Comparison of ENCODE assay signal across 8 cellular contexts in genomic region chr19:39403331-39404312, GRCh38. TPM values are rescaled to one million over a fixed set of nuclear protein-coding genes. Genes with fewer than 3 reads are reported as not detected.
DNase-seq lines count a peak whose midpoint lies in the region; ATAC-seq and TF ChIP-seq lines count a peak whose summit lies in the region.

No MANE protein-coding gene starts in this region.

- peaks cover 17% of the 10 kb centered on the region for H3K36me3 ChIP-seq in NT2/D1 (ENCODE audit: insufficient read depth, insufficient read length, low read length)
- H3K36me3 ChIP-seq in endodermal cell (ENCODE audit: control insufficient read depth, insufficient read depth, low read length) = peaks cover 7% of the 10 kb centered on the region

- H3K27ac Mint-ChIP-seq in endodermal cell = peak overlapping the region; percentile 100

- ATAC-seq in HG02981 (IDR thresholded peaks at IDR 0.05; ENCODE audit: unreplicated experiment) = peak; percentile 25

- WGBS in endodermal cell (ENCODE audit: insufficient coverage in 1 of 2, insufficient read length in 1 of 2), 2 experiments = 10% methylated on average over 20 to 43 of the region's 43 CpGs

- TF ChIP-seq CTCF in endodermal cell (conservative IDR thresholded peaks at IDR 0.05) = no peak

- H3K4me3 Mint-ChIP-seq in endodermal cell = peak overlapping the region; percentile 73

- H3K9me3 Mint-ChIP-seq in endodermal cell = no peaks in the 10 kb centered on the region

- no peaks in the 10 kb centered on the region for H3K27me3 Mint-ChIP-seq in endodermal cell (ENCODE audit: insufficient read depth)

- peaks cover 15% of the 10 kb centered on the region for H3K4me1 ChIP-seq in NT2/D1 (ENCODE audit: insufficient read depth, insufficient read length)
- peaks cover 24% of the 10 kb centered on the region for H3K4me1 ChIP-seq in endodermal cell (ENCODE audit: control insufficient read depth, insufficient read depth, low read length)
- peaks cover 78% of the 10 kb centered on the region for H3K4me1 ChIP-seq in mononuclear cell (ENCODE audit: insufficient read depth, low read length)

- peak overlapping the region; percentile 96 for H3K27ac ChIP-seq in endodermal cell (ENCODE audit: low read depth, low read length)

- H3K9ac ChIP-seq in NT2/D1 (ENCODE audit: insufficient read length, low read depth) = peak overlapping the region; percentile 85
- peak overlapping the region; percentile 80 for H3K9ac ChIP-seq in endodermal cell (ENCODE audit: extremely low read depth, low read length, poor library complexity, severe bottlenecking)

- H3K4me1 Mint-ChIP-seq in endodermal cell = peaks cover 47% of the 10 kb centered on the region

- H3K27me3 ChIP-seq in NT2/D1 (ENCODE audit: insufficient read depth, insufficient read length) (no peaks in the 10 kb centered on the region), endodermal cell (ENCODE audit: control insufficient read depth, insufficient read depth, low read length, poor library complexity, severe bottlenecking) (no peaks in the 10 kb centered on the region), mononuclear cell (ENCODE audit: insufficient read depth, low read length) (no peaks in the 10 kb centered on the region)

- DNase-seq in DMS79 (lab: John Stamatoyannopoulos, UW) = peak; percentile 70
- peak; percentile 82 for DNase-seq in NT2/D1 (ENCODE audit: low read depth, low spot score)
- DNase-seq in activated CD8-positive, alpha-beta memory T cell treated with anti-CD3 and anti-CD28 coated beads, Interleukin-2, amount 50 U/mL, for 4 hours = peak; percentile 97
- DNase-seq in endodermal cell = peak; percentile 92
- peak; percentile 91 to 95 for DNase-seq in stimulated activated CD8-positive, alpha-beta memory T cell treated with anti-CD3 and anti-CD28 coated beads, Interleukin-15, amount 100 ng/mL, for 4 hours (ENCODE audit: low read depth in 2 of 2)
- no peak for DNase-seq in NCI-H1048 (lab: John Stamatoyannopoulos, UW)

- H3K4me3 ChIP-seq in NT2/D1 (ENCODE audit: insufficient read length, low read depth) (peak overlapping the region; percentile 41), endodermal cell (ENCODE audit: low read length) (peak overlapping the region; percentile 76), mononuclear cell (ENCODE audit: low read length) (peak overlapping the region; percentile 53)

- H3K9me3 ChIP-seq in NT2/D1 (ENCODE audit: insufficient read depth, low read length) (no peaks in the 10 kb centered on the region), endodermal cell (ENCODE audit: control insufficient read depth, low read length) (no peaks in the 10 kb centered on the region), mononuclear cell (ENCODE audit: low read depth, low read length) (no peaks in the 10 kb centered on the region)

- peaks cover 17% of the 10 kb centered on the region for H3K36me3 Mint-ChIP-seq in endodermal cell (ENCODE audit: low read depth)

RNA-seq across cellular contexts. Expression of gene ZFP36, which starts 3.0 kb away (rescaled TPM):
- total RNA-seq in endodermal cell = 10 to 100 TPM; 16.1 to 23.4 TPM
- 7.8 TPM for polyA plus RNA-seq in endodermal cell (2013, experiment 1 of 2)
- polyA plus RNA-seq in endodermal cell (2013, experiment 2 of 2) = 7.3 TPM
- 676 TPM for total RNA-seq in mononuclear cell

RNA-seq across cellular contexts. Expression of gene PLEKHG2, which starts 8.8 kb away (rescaled TPM):
- total RNA-seq in endodermal cell (100 to 1,000 TPM; 127 to 160 TPM), mononuclear cell (21.5 TPM)
- polyA plus RNA-seq in endodermal cell (2013, experiment 1 of 2) = 75.4 TPM
- polyA plus RNA-seq in endodermal cell (2013, experiment 2 of 2) = 69.8 TPM

RNA-seq across cellular contexts. Expression of gene MED29, which starts 12.4 kb away (rescaled TPM):
- total RNA-seq in endodermal cell = 10 to 100 TPM; 32.6 to 38.9 TPM
- polyA plus RNA-seq in endodermal cell (2013, experiment 1 of 2) = 26.7 TPM
- 24.1 TPM for polyA plus RNA-seq in endodermal cell (2013, experiment 2 of 2)
- 21.9 TPM for total RNA-seq in mononuclear cell

RNA-seq across cellular contexts. Expression of gene PAF1, which starts 12.7 kb away (rescaled TPM):
- total RNA-seq in endodermal cell = 10 to 100 TPM; 28.4 to 28.8 TPM
- 40.6 TPM for polyA plus RNA-seq in endodermal cell (2013, experiment 1 of 2)
- polyA plus RNA-seq in endodermal cell (2013, experiment 2 of 2) = 38.7 TPM
- total RNA-seq in mononuclear cell = 26.1 TPM

RNA-seq across cellular contexts. Expression of gene RPS16, which starts 32.1 kb away (rescaled TPM):
- total RNA-seq in endodermal cell = 1,000 to 10,000 TPM; 1,674 to 1,990 TPM
- 2,268 TPM for polyA plus RNA-seq in endodermal cell (2013, experiment 1 of 2)
- polyA plus RNA-seq in endodermal cell (2013, experiment 2 of 2) = 2,119 TPM
- total RNA-seq in mononuclear cell = 71.4 TPM

Comparison
In these comparisons a context has a peak if more than half of its experiments do, and no peak if none do; other contexts are left out.
1. RNA of gene ZFP36, which starts 3.0 kb away (total RNA-seq): 676 TPM in mononuclear cell (single experiment); 16.1 to 23.4 TPM in endodermal cell; every median in the first group is over 10 times any median in the second.
2. Peak in every context shown above with its lines, with median percentiles within 50 percentile points of each other: H3K4me3 ChIP-seq.